In genomic region chr1:208044568-208045241, GRCh38 we compare ENCODE assay signal across 17 cellular contexts.
DNase-seq lines count a peak whose midpoint lies in the region; ATAC-seq and TF ChIP-seq lines count a peak whose summit lies in the region.
"Had no signal": no experiment of that assay in that cellular context is flagged by ENCODE, and none has a peak within 500 bp of the region (broad histone marks: within the 10 kb centered on the region; RNA-seq: fewer than 3 reads in every experiment).

No MANE protein-coding gene starts in this region.

- H3K4ac ChIP-seq in neuronal stem cell (ENCODE audit: low read length), result no peak overlapping the region

- peaks cover 15% of the 10 kb centered on the region for H3K4me1 Mint-ChIP-seq in activated T-cell treated with anti-CD3 and anti-CD28 coated beads, Interleukin-2, amount 50 U/mL, for 72 hours (ENCODE audit: low read depth)
- no peaks in the 10 kb centered on the region for H3K4me1 Mint-ChIP-seq in activated naive CD8-positive, alpha-beta T cell treated with anti-CD3 and anti-CD28 coated beads, Interleukin-2, amount 50 U/mL, for 24 hours

- no peak overlapping the region for H2AFZ ChIP-seq in neuronal stem cell (ENCODE audit: low read length)

- no peaks in the 10 kb centered on the region for H3K9me3 Mint-ChIP-seq in activated T-cell treated with anti-CD3 and anti-CD28 coated beads, Interleukin-2, amount 50 U/mL, for 72 hours
- no peaks in the 10 kb centered on the region for H3K9me3 Mint-ChIP-seq in activated naive CD8-positive, alpha-beta T cell treated with anti-CD3 and anti-CD28 coated beads, Interleukin-2, amount 50 U/mL, for 24 hours
- H3K9me3 Mint-ChIP-seq: CD14-positive monocyte had no signal

- no peak overlapping the region for H2AK5ac ChIP-seq in neuronal stem cell (ENCODE audit: low read depth, low read length)

- no peak overlapping the region for H3K27ac Mint-ChIP-seq in activated T-cell treated with anti-CD3 and anti-CD28 coated beads, Interleukin-2, amount 50 U/mL, for 72 hours
- no peak overlapping the region for H3K27ac Mint-ChIP-seq in activated naive CD8-positive, alpha-beta T cell treated with anti-CD3 and anti-CD28 coated beads, Interleukin-2, amount 50 U/mL, for 24 hours
- H3K27ac Mint-ChIP-seq: CD14-positive monocyte had no signal

- H3K9ac ChIP-seq in neuronal stem cell (ENCODE audit: low read depth, low read length, poor library complexity), result peak overlapping the region; percentile 7

- peak overlapping the region; percentile 58 for H3K18ac ChIP-seq in neuronal stem cell (ENCODE audit: low read length)

- peak; percentile 27 to 36 for ATAC-seq in activated T-cell treated with anti-CD3 and anti-CD28 coated beads, Interleukin-2, amount 50 U/mL, for 72 hours (replicated peaks in 1 of 2)
- ATAC-seq in activated naive CD8-positive, alpha-beta T cell treated with anti-CD3 and anti-CD28 coated beads, Interleukin-2, amount 50 U/mL, for 24 hours, result peak; percentile 35
- ATAC-seq in mucosa of descending colon, result no peak
- no peak for ATAC-seq in GM19328 (IDR thresholded peaks at IDR 0.05; ENCODE audit: unreplicated experiment)
- ATAC-seq: activated CD4-positive, CD25-positive, alpha-beta regulatory T cell treated with anti-CD3 and anti-CD28 coated beads, Interleukin-2, amount 50 U/mL, for 24 hours had no signal

- no peaks in the 10 kb centered on the region for H3K36me3 ChIP-seq in KOPT-K1 (ENCODE audit: insufficient read depth, low read length)
- peaks cover 3 to 7% of the 10 kb centered on the region in 2 donors for H3K36me3 ChIP-seq in neuronal stem cell (replicated peaks in 1 of 2; ENCODE audit: control insufficient read depth in 2 of 2, insufficient read depth in 2 of 2, low read length in 2 of 2)
- H3K36me3 ChIP-seq in mucosa of descending colon (ENCODE audit: low read depth), result peaks cover 10% of the 10 kb centered on the region

- no peak overlapping the region for H2BK12ac ChIP-seq in neuronal stem cell (ENCODE audit: low read length)

- no peak overlapping the region for H3K14ac ChIP-seq in neuronal stem cell (ENCODE audit: low read length)

- H2BK15ac ChIP-seq in neuronal stem cell (ENCODE audit: low read length), result no peak overlapping the region

- H3K4me1 ChIP-seq in neuronal stem cell (ENCODE audit: control insufficient read depth in 2 of 2, insufficient read depth in 1 of 2, low read depth in 1 of 2, low read length in 2 of 2), result peaks cover 2 to 20% of the 10 kb centered on the region in 2 donors
- peaks cover 5% of the 10 kb centered on the region for H3K4me1 ChIP-seq in mucosa of descending colon (ENCODE audit: low read depth)

- no peak overlapping the region for H2BK120ac ChIP-seq in neuronal stem cell (ENCODE audit: low read depth, low read length)

- no peak for DNase-seq in activated T-cell treated with anti-CD3 and anti-CD28 coated beads, Interleukin-2, amount 50 U/mL, for 72 hours
- DNase-seq in activated T-cell treated with anti-CD3 and anti-CD28 coated beads, Interleukin-2, amount 50 U/mL, for 1 hour, result no peak
- no peak for DNase-seq in activated naive CD8-positive, alpha-beta T cell treated with anti-CD3 and anti-CD28 coated beads, Interleukin-2, amount 50 U/mL, for 24 hours
- no peak for DNase-seq in neuronal stem cell (ENCODE audit: low spot score)
- DNase-seq in mucosa of descending colon, result no peak
- DNase-seq in kidney tubule cell (ENCODE audit: low spot score), result no peak
- DNase-seq: activated CD8-positive, alpha-beta memory T cell treated with anti-CD3 and anti-CD28 coated beads, Interleukin-2, amount 50 U/mL, for 48 hours; activated effector memory CD4-positive, alpha-beta T cell treated with anti-CD3 and anti-CD28 coated beads, Interleukin-2, amount 50 U/mL, for 16 hours; effector memory CD4-positive, alpha-beta T cell; islet precursor cell; stimulated activated naive CD4-positive, alpha-beta T cell had no signal

- H3K36me3 Mint-ChIP-seq in activated T-cell treated with anti-CD3 and anti-CD28 coated beads, Interleukin-2, amount 50 U/mL, for 72 hours (ENCODE audit: insufficient read depth in 2 of 2), result no peaks in the 10 kb centered on the region
- H3K36me3 Mint-ChIP-seq in activated naive CD8-positive, alpha-beta T cell treated with anti-CD3 and anti-CD28 coated beads, Interleukin-2, amount 50 U/mL, for 24 hours (ENCODE audit: low read depth), result no peaks in the 10 kb centered on the region
- H3K36me3 Mint-ChIP-seq: CD14-positive monocyte had no signal

- WGBS in neuronal stem cell (ENCODE audit: extremely low coverage in 2 of 2, insufficient read length in 2 of 2, insufficient replicate concordance in 1 of 2), 2 donors, result no CpG with 5 or more reads among the region's 25 CpGs

- no peak overlapping the region for H3K4me3 Mint-ChIP-seq in activated T-cell treated with anti-CD3 and anti-CD28 coated beads, Interleukin-2, amount 50 U/mL, for 72 hours
- H3K4me3 Mint-ChIP-seq in activated naive CD8-positive, alpha-beta T cell treated with anti-CD3 and anti-CD28 coated beads, Interleukin-2, amount 50 U/mL, for 24 hours, result no peak overlapping the region
- H3K4me3 Mint-ChIP-seq: CD14-positive monocyte had no signal

- H3K23ac ChIP-seq in neuronal stem cell (ENCODE audit: low read depth, low read length, poor library complexity), result peak overlapping the region; percentile 6

- peaks cover 16% of the 10 kb centered on the region for H3K27me3 Mint-ChIP-seq in activated T-cell treated with anti-CD3 and anti-CD28 coated beads, Interleukin-2, amount 50 U/mL, for 72 hours (ENCODE audit: low read depth)
- no peaks in the 10 kb centered on the region for H3K27me3 Mint-ChIP-seq in activated naive CD8-positive, alpha-beta T cell treated with anti-CD3 and anti-CD28 coated beads, Interleukin-2, amount 50 U/mL, for 24 hours

- H3K27me3 ChIP-seq in neuronal stem cell (ENCODE audit: control insufficient read depth in 3 of 3, insufficient read depth in 3 of 3, low read depth in 1 of 3, low read length in 3 of 3), result no peaks in the 10 kb centered on the region
- H3K27me3 ChIP-seq: ascending aorta had no signal

- no peak overlapping the region for H4K8ac ChIP-seq in neuronal stem cell (ENCODE audit: low read depth, low read length)

- intact Hi-C loops in mucosa of descending colon (cut with DNase I, micrococcal nuclease), result no loop called here

- H3K79me1 ChIP-seq in neuronal stem cell (ENCODE audit: low read depth, low read length), result no peaks in the 10 kb centered on the region

- H3K27ac ChIP-seq in KOPT-K1 (ENCODE audit: low read depth, low read length, poor library complexity, severe bottlenecking), result peak overlapping the region; percentile 28
- H3K27ac ChIP-seq in neuronal stem cell (replicated peaks; ENCODE audit: low read length), result no peak overlapping the region
- H3K27ac ChIP-seq: ascending aorta, skin epidermis had no signal

- no peak for TF ChIP-seq CTCF in mucosa of descending colon (IDR thresholded peaks at IDR 0.05)

- H3K9me3 ChIP-seq in KOPT-K1 (ENCODE audit: insufficient read depth, low read length, poor library complexity, severe bottlenecking) (no peaks in the 10 kb centered on the region), neuronal stem cell (replicated peaks in 1 of 2; ENCODE audit: control insufficient read depth in 2 of 2, insufficient read depth in 1 of 2, low read depth in 1 of 2, low read length in 2 of 2) (no peaks in the 10 kb centered on the region), mucosa of descending colon (no peaks in the 10 kb centered on the region)
- H3K9me3 ChIP-seq: ascending aorta had no signal

- no peak overlapping the region for H4K91ac ChIP-seq in neuronal stem cell (ENCODE audit: low read depth, low read length, poor library complexity)

- no peak overlapping the region for H2BK5ac ChIP-seq in neuronal stem cell (ENCODE audit: low read length)

- H3K4me3 ChIP-seq in neuronal stem cell (ENCODE audit: low read length in 2 of 2) (no peak overlapping the region), mucosa of descending colon (no peak overlapping the region)
- H3K4me3 ChIP-seq: ascending aorta, skin epidermis had no signal

- no peak overlapping the region for H3K4me2 ChIP-seq in neuronal stem cell (ENCODE audit: insufficient read depth, low read length, poor library complexity, severe bottlenecking)

Comparison
In these comparisons a context has a peak if more than half of its experiments do, and no peak if none do; other contexts are left out.
1. ATAC-seq: peak in activated T-cell treated with anti-CD3 and anti-CD28 coated beads, Interleukin-2, amount 50 U/mL, for 72 hours (2 of 2) and activated naive CD8-positive, alpha-beta T cell treated with anti-CD3 and anti-CD28 coated beads, Interleukin-2, amount 50 U/mL, for 24 hours (single experiment); none in mucosa of descending colon (single experiment) and GM19328 (single experiment).